23 cellular contexts compared by ENCODE assay signal in genomic region chr13:58882556-58882955, GRCh38.
A peak's percentile ranks its signal among the peaks of the same experiment; 100 is the strongest.
DNase-seq lines count a peak whose midpoint lies in the region; ATAC-seq and TF ChIP-seq lines count a peak whose summit lies in the region.
"Had no signal": no experiment of that assay in that cellular context is flagged by ENCODE, and none has a peak within 500 bp of the region (broad histone marks: within the 10 kb centered on the region; RNA-seq: fewer than 3 reads in every experiment).

No MANE protein-coding gene starts in this region.

- no peaks in the 10 kb centered on the region for H3F3A ChIP-seq in SU-DHL-6 (ENCODE audit: insufficient read depth)

- peaks cover 10% of the 10 kb centered on the region for H3K4me1 Mint-ChIP-seq in nephron
- H3K4me1 Mint-ChIP-seq in CD8-positive, alpha-beta T cell (ENCODE audit: low read depth), result no peaks in the 10 kb centered on the region
- H3K4me1 Mint-ChIP-seq: CD14-positive monocyte; CD4-positive, alpha-beta memory T cell had no signal

- H3K4me3 Mint-ChIP-seq in nephron, result no peak overlapping the region
- H3K4me3 Mint-ChIP-seq in CD8-positive, alpha-beta T cell, result no peak overlapping the region
- H3K4me3 Mint-ChIP-seq: CD14-positive monocyte; CD4-positive, alpha-beta memory T cell had no signal

- H3K18ac ChIP-seq in trophoblast cell (ENCODE audit: low read length), result no peak overlapping the region

- no peak overlapping the region for H3K23ac ChIP-seq in trophoblast cell (ENCODE audit: low read length)

- H3K9me3 Mint-ChIP-seq in nephron, result no peaks in the 10 kb centered on the region
- H3K9me3 Mint-ChIP-seq in CD8-positive, alpha-beta T cell, result no peaks in the 10 kb centered on the region

- no peak overlapping the region for H3K9ac ChIP-seq in SU-DHL-6 (ENCODE audit: low read length)
- H3K9ac ChIP-seq in trophoblast cell (ENCODE audit: low read length), result no peak overlapping the region
- H3K9ac ChIP-seq: BLaER1 treated with 17β-estradiol and CSF1 and Interleukin-3, amounts not matched to agents 10 nM and 100 nM had no signal

- H3K36me3 ChIP-seq in A673 (ENCODE audit: insufficient read depth, low read length, poor library complexity, severe bottlenecking) (no peaks in the 10 kb centered on the region), SU-DHL-6 (ENCODE audit: low read length) (no peaks in the 10 kb centered on the region), trophoblast cell (ENCODE audit: control insufficient read depth in 1 of 2, insufficient read depth in 2 of 2, low read length in 2 of 2) (no peaks in the 10 kb centered on the region)
- H3K36me3 ChIP-seq in CD8-positive, alpha-beta T cell (ENCODE audit: insufficient read depth, low read length), result no peaks in the 10 kb centered on the region
- H3K36me3 ChIP-seq: BE2C; BLaER1 treated with 17β-estradiol and CSF1 and Interleukin-3, amounts not matched to agents 10 nM and 100 nM had no signal

- H3K27me3 ChIP-seq in A673 (replicated peaks; ENCODE audit: insufficient read depth, low read depth, low read length, poor library complexity) (no peaks in the 10 kb centered on the region), SU-DHL-6 (ENCODE audit: low read length) (no peaks in the 10 kb centered on the region), trophoblast cell (ENCODE audit: insufficient read depth, low read length) (no peaks in the 10 kb centered on the region)
- H3K27me3 ChIP-seq in CD8-positive, alpha-beta T cell (ENCODE audit: insufficient read depth, low read length), result no peaks in the 10 kb centered on the region
- H3K27me3 ChIP-seq: BE2C; BLaER1 treated with 17β-estradiol and CSF1 and Interleukin-3, amounts not matched to agents 10 nM and 100 nM had no signal

- H2BK120ac ChIP-seq in trophoblast cell (ENCODE audit: insufficient read depth, low read length, poor library complexity), result no peak overlapping the region

- H4K8ac ChIP-seq in trophoblast cell (ENCODE audit: low read depth, low read length), result no peak overlapping the region

- BruUV-seq in A673 (replicated peaks; lab: Mats Ljungman, UMichigan), result no TSS peak

- no peaks in the 10 kb centered on the region for H3K36me3 Mint-ChIP-seq in nephron (ENCODE audit: low read depth)
- no peaks in the 10 kb centered on the region for H3K36me3 Mint-ChIP-seq in CD8-positive, alpha-beta T cell
- H3K36me3 Mint-ChIP-seq: CD14-positive monocyte; CD4-positive, alpha-beta memory T cell had no signal

- no peak overlapping the region for H2AK5ac ChIP-seq in trophoblast cell (ENCODE audit: low read length)

- no peak overlapping the region for H3K4ac ChIP-seq in trophoblast cell (ENCODE audit: low read depth, low read length)

- CTCF ChIA-PET in A673 (lab: Charles Lee), result no interaction called here
- CTCF ChIA-PET in CD8-positive, alpha-beta T cell (lab: Charles Lee), result no interaction called here

- H3K27ac ChIP-seq in A673 (ENCODE audit: low read depth, low read length, poor library complexity, severe bottlenecking), result no peak overlapping the region
- H3K27ac ChIP-seq in SU-DHL-6 (ENCODE audit: low read depth, low read length), result no peak overlapping the region
- no peak overlapping the region for H3K27ac ChIP-seq in CD8-positive, alpha-beta T cell (ENCODE audit: low read depth, low read length)
- H3K27ac ChIP-seq in trophoblast cell (ENCODE audit: low read depth, low read length), result no peak overlapping the region
- H3K27ac ChIP-seq: 22Rv1; BLaER1 treated with 17β-estradiol and CSF1 and Interleukin-3, amounts not matched to agents 10 nM and 100 nM had no signal

- POLR2A ChIA-PET in A673 (lab: Charles Lee; ENCODE audit: low non-redundant PET), result no interaction called here
- POLR2A ChIA-PET in CD8-positive, alpha-beta T cell (lab: Charles Lee), result no interaction called here

- H3K27me3 Mint-ChIP-seq in nephron (ENCODE audit: low read depth), result no peaks in the 10 kb centered on the region
- H3K27me3 Mint-ChIP-seq in CD8-positive, alpha-beta T cell (ENCODE audit: low read depth), result no peaks in the 10 kb centered on the region
- H3K27me3 Mint-ChIP-seq: CD4-positive, alpha-beta memory T cell had no signal

- H2AFZ ChIP-seq in SU-DHL-6 (ENCODE audit: low read depth, low read length, severe bottlenecking) (peak overlapping the region; percentile 16), trophoblast cell (ENCODE audit: insufficient read depth, low read length, poor library complexity) (no peak overlapping the region)

- no CpG with 5 or more reads among the region's 4 CpGs for WGBS in trophoblast cell (ENCODE audit: extremely low coverage, insufficient coverage, insufficient read length)

- H4K91ac ChIP-seq in trophoblast cell (ENCODE audit: low read depth, low read length), result no peak overlapping the region

- H4K12ac ChIP-seq in trophoblast cell (ENCODE audit: low read depth, low read length), result no peak overlapping the region

- no peaks in the 10 kb centered on the region for H3K79me1 ChIP-seq in trophoblast cell (ENCODE audit: low read length)

- no peak overlapping the region for H2BK12ac ChIP-seq in trophoblast cell (ENCODE audit: low read length)

- intact Hi-C loops in A673 (cut with micrococcal nuclease; ENCODE audit: unreplicated experiment), result no loop called here
- intact Hi-C loops in CD8-positive, alpha-beta T cell (cut with DNase I, micrococcal nuclease), result no loop called here

- peak overlapping the region in 2 of 3 experiments; percentile 4 to 57 for H3K27ac Mint-ChIP-seq in nephron
- H3K27ac Mint-ChIP-seq in CD8-positive, alpha-beta T cell, result no peak overlapping the region
- H3K27ac Mint-ChIP-seq: CD14-positive monocyte; CD4-positive, alpha-beta memory T cell had no signal

- H4K20me1 ChIP-seq in SU-DHL-6 (ENCODE audit: low read depth, low read length), result no peaks in the 10 kb centered on the region
- H4K20me1 ChIP-seq: BLaER1 treated with 17β-estradiol and CSF1 and Interleukin-3, amounts not matched to agents 10 nM and 100 nM had no signal

- no peak overlapping the region for H3K4me3 ChIP-seq in A673 (ENCODE audit: low read depth, low read length, poor library complexity, severe bottlenecking)
- H3K4me3 ChIP-seq in SU-DHL-6 (ENCODE audit: insufficient read depth, low read length, poor library complexity, severe bottlenecking), result no peak overlapping the region
- H3K4me3 ChIP-seq in CD8-positive, alpha-beta T cell (ENCODE audit: low read depth, low read length), result no peak overlapping the region
- no peak overlapping the region for H3K4me3 ChIP-seq in trophoblast cell (ENCODE audit: low read depth, low read length)
- H3K4me3 ChIP-seq: BLaER1 treated with 17β-estradiol and CSF1 and Interleukin-3, amounts not matched to agents 10 nM and 100 nM; GM12878 had no signal

- H3K14ac ChIP-seq in trophoblast cell (ENCODE audit: low read length), result no peak overlapping the region

- no peak overlapping the region for H3K4me2 ChIP-seq in SU-DHL-6 (ENCODE audit: low read depth, low read length, poor library complexity, severe bottlenecking)
- no peak overlapping the region for H3K4me2 ChIP-seq in trophoblast cell (ENCODE audit: low read length)
- H3K4me2 ChIP-seq: BLaER1 treated with 17β-estradiol and CSF1 and Interleukin-3, amounts not matched to agents 10 nM and 100 nM had no signal

- TF ChIP-seq CTCF in A673 (conservative IDR thresholded peaks at IDR 0.05; ENCODE audit: low read depth, low read length) (no peak), SU-DHL-6 (IDR thresholded peaks at IDR 0.05; ENCODE audit: insufficient read depth, low read length, poor library complexity, severe bottlenecking) (no peak), nephron (IDR thresholded peaks at IDR 0.05; ENCODE audit: unreplicated experiment in 3 of 3) (no peak), GM20000 (IDR thresholded peaks at IDR 0.05; ENCODE audit: extremely low read depth, missing control alignments) (no peak)
- TF ChIP-seq CTCF in CD8-positive, alpha-beta T cell (IDR thresholded peaks at IDR 0.05), result no peak

- H2BK5ac ChIP-seq in trophoblast cell (ENCODE audit: low read depth, low read length, poor library complexity), result no peak overlapping the region

- peak; percentile 13 for DNase-seq in A673 (ENCODE audit: low spot score)
- DNase-seq in NCI-H526 treated with DMSO at 0.1 percent for 48 hours (lab: John Stamatoyannopoulos, UW), result peak; percentile 33
- no peak for DNase-seq in CD8-positive, alpha-beta T cell
- DNase-seq in trophoblast cell, result no peak
- DNase-seq in GM20000 (ENCODE audit: low spot score), result no peak
- DNase-seq: ACHN; AML-193; BE2C; CD4-positive, alpha-beta memory T cell; DMS 273 treated with DMSO at 0.1 percent for 48 hours; DMS79; EL; GDM1; GOT3; H7; HCEC 1CT had no signal

- no peaks in the 10 kb centered on the region for H3K9me2 ChIP-seq in SU-DHL-6 (replicated peaks; ENCODE audit: insufficient read depth, low read length)

- H3K79me2 ChIP-seq in SU-DHL-6 (ENCODE audit: insufficient read depth, low read length) (no peaks in the 10 kb centered on the region), trophoblast cell (ENCODE audit: control insufficient read depth, insufficient read depth, low read length, poor library complexity) (no peaks in the 10 kb centered on the region)

- peaks cover 17% of the 10 kb centered on the region for H3K4me1 ChIP-seq in A673 (ENCODE audit: insufficient read depth, low read length, poor library complexity, severe bottlenecking)
- no peaks in the 10 kb centered on the region for H3K4me1 ChIP-seq in CD8-positive, alpha-beta T cell (ENCODE audit: insufficient read depth, low read length)
- no peaks in the 10 kb centered on the region for H3K4me1 ChIP-seq in trophoblast cell (ENCODE audit: control insufficient read depth in 1 of 2, insufficient read depth in 2 of 2, low read length in 2 of 2)
- H3K4me1 ChIP-seq: BE2C had no signal

- ATAC-seq in CD8-positive, alpha-beta T cell, result no peak
- ATAC-seq in GM18873 (IDR thresholded peaks at IDR 0.05; ENCODE audit: low FRiP score, unreplicated experiment), result no peak
- ATAC-seq: GM12878 had no signal

- H3K9me3 ChIP-seq in A673 (ENCODE audit: low read depth, low read length, poor library complexity, severe bottlenecking) (no peaks in the 10 kb centered on the region), SU-DHL-6 (ENCODE audit: insufficient read depth, low read length) (no peaks in the 10 kb centered on the region), trophoblast cell (ENCODE audit: insufficient read depth, low read depth, low read length) (no peaks in the 10 kb centered on the region)
- H3K9me3 ChIP-seq in CD8-positive, alpha-beta T cell (ENCODE audit: low read length), result no peaks in the 10 kb centered on the region
- H3K9me3 ChIP-seq: BE2C; BLaER1 treated with 17β-estradiol and CSF1 and Interleukin-3, amounts not matched to agents 10 nM and 100 nM had no signal

Comparison
In these comparisons a context has a peak if more than half of its experiments do, and no peak if none do; other contexts are left out.
1. DNase-seq: peak in A673 (single experiment) and NCI-H526 treated with DMSO at 0.1 percent for 48 hours (single experiment); none in CD8-positive, alpha-beta T cell (0 of 7), trophoblast cell (0 of 2) and GM20000 (single experiment).